In genomic region chrX:123764967-123765871, GRCh38 we compare ENCODE assay signal across 8 cellular contexts. TPM values are rescaled to one million over a fixed set of nuclear protein-coding genes. Genes with fewer than 3 reads are reported as not detected.
DNase-seq lines count a peak whose midpoint lies in the region; ATAC-seq and TF ChIP-seq lines count a peak whose summit lies in the region.

No MANE protein-coding gene starts in this region.

- peaks cover 13% of the 10 kb centered on the region for H3K4me1 Mint-ChIP-seq in activated B cell treated with CpG ODN at 0.5 μM for 24 hours

- peak overlapping the region; percentile 68 for H3K27ac Mint-ChIP-seq in activated B cell treated with CpG ODN at 0.5 μM for 24 hours

- TF ChIP-seq CTCF in AG09309 (IDR thresholded peaks at IDR 0.05; ENCODE audit: control insufficient read depth, insufficient read depth, low read depth, low read length, missing control alignments) = no peak
- no peak for TF ChIP-seq CTCF in activated B cell treated with CpG ODN at 0.5 μM for 24 hours (IDR thresholded peaks at IDR 0.05)

- H3K4me3 ChIP-seq in AG09309 (ENCODE audit: control insufficient read depth, low read depth, low read length) = peak overlapping the region; percentile 18; the same call in 1 of the 2 replicates

- ATAC-seq in GM19025 (IDR thresholded peaks at IDR 0.05; ENCODE audit: low read depth, unreplicated experiment) (peak; percentile 92), HG03175 (IDR thresholded peaks at IDR 0.05; ENCODE audit: unreplicated experiment) (peak; percentile 93), activated B cell treated with CpG ODN at 0.5 μM for 24 hours (ENCODE audit: low read depth) (peak; percentile 89)

- intact Hi-C loops in activated B cell treated with CpG ODN at 0.5 μM for 24 hours (cut with micrococcal nuclease) = no loop called here

- POLR2A ChIA-PET in activated B cell treated with CpG ODN at 0.5 μM for 24 hours (lab: Charles Lee) = interaction anchor here (0.8 kb wide), 1 partner anchor 24 kb away, joined by 3 read pairs; no protein-coding TSS in a partner anchor

- H3K4me3 Mint-ChIP-seq in activated B cell treated with CpG ODN at 0.5 μM for 24 hours = peak overlapping the region; percentile 82

- H3K9me3 Mint-ChIP-seq in activated B cell treated with CpG ODN at 0.5 μM for 24 hours = no peaks in the 10 kb centered on the region

- DNase-seq in AG09309 (ENCODE audit: low read depth) (no peak), NCI-H2227 (lab: John Stamatoyannopoulos, UW; ENCODE audit: unreplicated experiment) (peak; percentile 96), activated B cell treated with CpG ODN at 0.5 μM for 24 hours (peak; percentile 38), islet precursor cell (peak; percentile 93)
- peak; percentile 24 for DNase-seq in central memory CD4-positive, alpha-beta T cell
- DNase-seq in stimulated activated CD4-positive, alpha-beta T cell treated with anti-CD3 and anti-CD28 coated beads, Interleukin-12 subunit alpha, Interleukin-12 subunit beta, amount 100 ng/mL, for 4 hours = peak; percentile 60

- H3K27me3 Mint-ChIP-seq in activated B cell treated with CpG ODN at 0.5 μM for 24 hours = no peaks in the 10 kb centered on the region

- H3K36me3 Mint-ChIP-seq in activated B cell treated with CpG ODN at 0.5 μM for 24 hours (ENCODE audit: low read depth) = no peaks in the 10 kb centered on the region

- CTCF ChIA-PET in activated B cell treated with CpG ODN at 0.5 μM for 24 hours (lab: Charles Lee) = no interaction called here

RNA-seq across cellular contexts. Expression of gene THOC2, which starts 32.4 kb away (rescaled TPM):
- 97.8 and 106 TPM in 2 replicates for total RNA-seq in activated B cell treated with CpG ODN at 0.5 μM for 24 hours
